ENCODE assay signal across 9 cellular contexts in the genomic region with DNA sequence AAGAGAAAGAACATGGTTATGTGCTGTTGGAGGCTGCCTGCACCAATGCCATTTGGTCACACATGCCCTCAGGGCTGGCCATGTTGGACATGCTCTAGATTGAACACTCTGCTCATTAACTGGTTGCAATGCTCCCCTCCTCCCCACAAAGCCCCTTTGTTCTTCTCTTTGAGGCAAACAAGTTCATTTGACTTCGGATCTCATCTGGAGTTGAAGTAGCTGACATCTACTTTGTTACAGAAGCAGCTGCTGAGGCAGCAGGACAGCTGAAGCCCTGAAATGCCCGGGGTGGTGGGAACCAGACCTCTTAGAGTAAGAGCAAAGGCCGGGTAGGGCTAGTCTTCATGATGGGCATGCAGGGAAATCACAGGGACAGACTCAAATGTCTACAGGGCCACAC.
"Had no signal": no experiment of that assay in that cellular context is flagged by ENCODE, and none has a peak within 500 bp of the region (broad histone marks: within the 10 kb centered on the region; RNA-seq: fewer than 3 reads in every experiment).

No MANE protein-coding gene starts in this region.

- H3K27ac Mint-ChIP-seq: activated CD4-positive, alpha-beta memory T cell treated with anti-CD3 and anti-CD28 coated beads, Interleukin-2, amount 10 ng/mL, durations not matched to agents 7 days and 5 days; activated CD4-positive, alpha-beta T cell treated with anti-CD3 and anti-CD28 coated beads for 36 hours; activated naive CD4-positive, alpha-beta T cell treated with anti-CD3 and anti-CD28 coated beads, Interleukin-2, amount 50 U/mL, for 72 hours; activated T-cell treated with anti-CD3 and anti-CD28 coated beads, Interleukin-2, amount 50 U/mL, for 24 hours; natural killer cell treated with Interleukin-12 subunit alpha and Interleukin-12 subunit beta and Interleukin-15 and Interleukin-18, amount 100 ng/mL, for 72 hours had no signal

- H3K4me3 Mint-ChIP-seq: activated CD4-positive, alpha-beta memory T cell treated with anti-CD3 and anti-CD28 coated beads, Interleukin-2, amount 10 ng/mL, durations not matched to agents 7 days and 5 days; activated CD4-positive, alpha-beta T cell treated with anti-CD3 and anti-CD28 coated beads for 36 hours; activated T-cell treated with anti-CD3 and anti-CD28 coated beads, Interleukin-2, amount 50 U/mL, for 24 hours; natural killer cell treated with Interleukin-12 subunit alpha and Interleukin-12 subunit beta and Interleukin-15 and Interleukin-18, amount 100 ng/mL, for 72 hours had no signal

- H3K36me3 Mint-ChIP-seq: activated naive CD4-positive, alpha-beta T cell treated with anti-CD3 and anti-CD28 coated beads, Interleukin-2, amount 50 U/mL, for 72 hours; natural killer cell treated with Interleukin-12 subunit alpha and Interleukin-12 subunit beta and Interleukin-15 and Interleukin-18, amount 100 ng/mL, for 72 hours had no signal

- DNase-seq: activated effector memory CD4-positive, alpha-beta T cell treated with Interleukin-2 at 50 U/mL for 16 hours; activated T-cell treated with anti-CD3 and anti-CD28 coated beads, Interleukin-2, amount 50 U/mL, for 24 hours; left lung; occipital lobe; spleen had no signal

- H3K9me3 Mint-ChIP-seq: activated CD4-positive, alpha-beta memory T cell treated with anti-CD3 and anti-CD28 coated beads, Interleukin-2, amount 10 ng/mL, durations not matched to agents 7 days and 5 days; activated naive CD4-positive, alpha-beta T cell treated with anti-CD3 and anti-CD28 coated beads, Interleukin-2, amount 50 U/mL, for 72 hours; activated T-cell treated with anti-CD3 and anti-CD28 coated beads, Interleukin-2, amount 50 U/mL, for 24 hours; natural killer cell treated with Interleukin-12 subunit alpha and Interleukin-12 subunit beta and Interleukin-15 and Interleukin-18, amount 100 ng/mL, for 72 hours had no signal
